Comparison of ENCODE assay signal across 1 cellular context in genomic region chr10:12473491-12473890, GRCh38.
A peak's percentile ranks its signal among the peaks of the same experiment; 100 is the strongest.
TF ChIP-seq lines count a peak whose summit lies in the region.

No MANE protein-coding gene starts in this region.

TF ChIP-seq in HepG2, 621 proteins besides CTCF, POLR2A, EP300 and RAD21:
- no peak for TF ChIP-seq ZNF3 (CRISPR knock-in tag; IDR thresholded peaks at IDR 0.05)
- no peak for TF ChIP-seq SKI (IDR thresholded peaks at IDR 0.05; ENCODE audit: partially characterized antibody)
- TF ChIP-seq ZNF329 (CRISPR knock-in tag; IDR thresholded peaks at IDR 0.05; ENCODE audit: low read depth): no peak
- TF ChIP-seq ZNF629 (CRISPR knock-in tag; conservative IDR thresholded peaks at IDR 0.05): 0 out of 2 replicates have a peak, but pooled peaks have one; percentile 20
